ENCODE assay signal across 14 cellular contexts in the genomic region with DNA sequence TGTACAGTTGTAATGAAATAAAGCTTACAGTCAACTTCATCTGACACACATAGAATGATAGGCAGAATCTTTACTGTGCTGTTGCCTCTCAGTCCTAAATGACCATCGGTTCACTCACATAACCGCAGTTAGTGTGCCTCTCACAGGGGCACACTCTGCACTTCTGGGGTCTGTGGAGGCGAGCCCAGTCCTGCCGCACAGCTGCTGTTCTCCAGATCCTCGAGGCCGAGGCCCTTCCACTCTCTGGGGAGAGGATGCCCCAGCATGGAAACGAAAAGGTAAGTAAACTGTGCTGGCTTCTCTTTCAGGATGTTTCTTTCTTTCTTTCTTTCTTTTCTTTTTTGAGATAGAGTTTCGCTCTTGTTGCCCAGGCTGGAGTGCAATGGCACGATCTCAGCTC.
DNase-seq lines count a peak whose midpoint lies in the region; ATAC-seq and TF ChIP-seq lines count a peak whose summit lies in the region.
"Had no signal": no experiment of that assay in that cellular context is flagged by ENCODE, and none has a peak within 500 bp of the region (broad histone marks: within the 10 kb centered on the region; RNA-seq: fewer than 3 reads in every experiment).

No MANE protein-coding gene starts in this region.

- 83 to 86% methylated on average over 9 of the region's 9 CpGs for WGBS in sigmoid colon, 2 donors
- WGBS in trophoblast cell (ENCODE audit: extremely low coverage, insufficient coverage, insufficient read length): no CpG with 5 or more reads among the region's 9 CpGs

- peaks cover 9% of the 10 kb centered on the region for H3K27me3 Mint-ChIP-seq in GM23338 (ENCODE audit: insufficient read depth, low read depth, poor library complexity)

- H3K9ac ChIP-seq in BLaER1: peak overlapping the region; percentile 62
- H3K9ac ChIP-seq in trophoblast cell (ENCODE audit: low read length): no peak overlapping the region

- H3K36me3 ChIP-seq in BLaER1 (no peaks in the 10 kb centered on the region), GM23338 (ENCODE audit: insufficient read depth) (no peaks in the 10 kb centered on the region), neuron (ENCODE audit: insufficient read depth, low read length) (no peaks in the 10 kb centered on the region), sigmoid colon (no peaks in the 10 kb centered on the region), trophoblast cell (ENCODE audit: control insufficient read depth in 1 of 2, insufficient read depth in 2 of 2, low read length in 2 of 2) (no peaks in the 10 kb centered on the region)

- H3K9me3 Mint-ChIP-seq in GM23338: peaks cover 6% of the 10 kb centered on the region

- peaks cover 25% of the 10 kb centered on the region for H3K4me1 Mint-ChIP-seq in GM23338
- H3K4me1 Mint-ChIP-seq: CD4-positive, alpha-beta memory T cell had no signal

- H3K4me3 ChIP-seq in BLaER1 (no peak overlapping the region), GM23338 (no peak overlapping the region), neuron (ENCODE audit: low read length) (no peak overlapping the region), sigmoid colon (no peak overlapping the region), trophoblast cell (ENCODE audit: low read depth, low read length) (no peak overlapping the region)
- H3K4me3 ChIP-seq: GM12878 had no signal

- H3K79me2 ChIP-seq in GM23338 (replicated peaks; ENCODE audit: insufficient read depth) (no peaks in the 10 kb centered on the region), trophoblast cell (ENCODE audit: control insufficient read depth, insufficient read depth, low read length, poor library complexity) (no peaks in the 10 kb centered on the region)

- H3K27me3 ChIP-seq in BLaER1: no peaks in the 10 kb centered on the region
- no peaks in the 10 kb centered on the region for H3K27me3 ChIP-seq in GM23338 (ENCODE audit: insufficient read depth)
- H3K27me3 ChIP-seq in neuron (ENCODE audit: insufficient read depth, low read length): no peaks in the 10 kb centered on the region
- no peaks in the 10 kb centered on the region for H3K27me3 ChIP-seq in sigmoid colon
- peaks cover 3% of the 10 kb centered on the region for H3K27me3 ChIP-seq in trophoblast cell (ENCODE audit: insufficient read depth, low read length)

- no peak for TF ChIP-seq EP300 in sigmoid colon (IDR thresholded peaks at IDR 0.05)

- H3K9me3 ChIP-seq in BLaER1 (no peaks in the 10 kb centered on the region), neuron (ENCODE audit: low read length) (no peaks in the 10 kb centered on the region), sigmoid colon (no peaks in the 10 kb centered on the region), trophoblast cell (ENCODE audit: insufficient read depth, low read depth, low read length) (no peaks in the 10 kb centered on the region)

- H2AFZ ChIP-seq in GM23338 (peak overlapping the region; percentile 61), neuron (ENCODE audit: low read depth, low read length) (peak overlapping the region; percentile 87), trophoblast cell (ENCODE audit: insufficient read depth, low read length, poor library complexity) (no peak overlapping the region)

- peak overlapping the region; percentile 82 for H3K4me2 ChIP-seq in BLaER1
- H3K4me2 ChIP-seq in GM23338: no peak overlapping the region
- H3K4me2 ChIP-seq in trophoblast cell (ENCODE audit: low read length): no peak overlapping the region

- no peak overlapping the region for H4K91ac ChIP-seq in trophoblast cell (ENCODE audit: low read depth, low read length)

- no peak for ATAC-seq in GM23338
- ATAC-seq: HCT116 had no signal

- H3K14ac ChIP-seq in trophoblast cell (ENCODE audit: low read length): no peak overlapping the region

- H2BK120ac ChIP-seq in trophoblast cell (ENCODE audit: insufficient read depth, low read length, poor library complexity): no peak overlapping the region

- H3K4ac ChIP-seq in trophoblast cell (ENCODE audit: low read depth, low read length): no peak overlapping the region

- H3K4me1 ChIP-seq in BLaER1: peaks cover 72% of the 10 kb centered on the region
- no peaks in the 10 kb centered on the region for H3K4me1 ChIP-seq in GM23338 (ENCODE audit: insufficient read depth)
- peaks cover 17% of the 10 kb centered on the region for H3K4me1 ChIP-seq in neuron (ENCODE audit: insufficient read depth, low read length)
- H3K4me1 ChIP-seq in sigmoid colon: no peaks in the 10 kb centered on the region
- H3K4me1 ChIP-seq in trophoblast cell (ENCODE audit: control insufficient read depth in 1 of 2, insufficient read depth in 2 of 2, low read length in 2 of 2): no peaks in the 10 kb centered on the region

- TF ChIP-seq POLR2A in sigmoid colon (IDR thresholded peaks at IDR 0.05): no peak

- H3K36me3 Mint-ChIP-seq in GM23338 (ENCODE audit: low read depth): peaks cover 5% of the 10 kb centered on the region
- H3K36me3 Mint-ChIP-seq: CD4-positive, alpha-beta memory T cell had no signal

- no peak overlapping the region for H3K23ac ChIP-seq in trophoblast cell (ENCODE audit: low read length)

- intact Hi-C loops in sigmoid colon (cut with DNase I): no loop called here

- H2BK5ac ChIP-seq in trophoblast cell (ENCODE audit: low read depth, low read length, poor library complexity): no peak overlapping the region

- H3K18ac ChIP-seq in trophoblast cell (ENCODE audit: low read length): no peak overlapping the region

- H3K4me3 Mint-ChIP-seq in GM23338: no peak overlapping the region
- H3K4me3 Mint-ChIP-seq: CD4-positive, alpha-beta memory T cell had no signal

- H3K27ac Mint-ChIP-seq in GM23338: no peak overlapping the region
- H3K27ac Mint-ChIP-seq: CD4-positive, alpha-beta memory T cell had no signal

- no peak for DNase-seq in GM23338 (ENCODE audit: low spot score)
- peak; percentile 21 for DNase-seq in sigmoid colon
- no peak for DNase-seq in occipital lobe (lab: John Stamatoyannopoulos, UW)
- DNase-seq in amygdala (lab: John Stamatoyannopoulos, UW): no peak
- DNase-seq in trophoblast cell: no peak
- DNase-seq: ACHN; CD4-positive, alpha-beta memory T cell; DMS79 had no signal

- TF ChIP-seq CTCF in GM23338 (conservative IDR thresholded peaks at IDR 0.05; ENCODE audit: low read depth in 2 of 2) (no peak), sigmoid colon (IDR thresholded peaks at IDR 0.05) (no peak)

- no peaks in the 10 kb centered on the region for H3F3A ChIP-seq in GM23338 (replicated peaks; ENCODE audit: low read depth)

- H4K20me1 ChIP-seq in BLaER1 (no peaks in the 10 kb centered on the region), GM23338 (replicated peaks; ENCODE audit: insufficient read depth) (no peaks in the 10 kb centered on the region)

- no peak overlapping the region for H2AK5ac ChIP-seq in trophoblast cell (ENCODE audit: low read length)

- no peaks in the 10 kb centered on the region for H3K9me2 ChIP-seq in GM23338 (ENCODE audit: insufficient read depth)

- H4K8ac ChIP-seq in trophoblast cell (ENCODE audit: low read depth, low read length): no peak overlapping the region

- H4K12ac ChIP-seq in trophoblast cell (ENCODE audit: low read depth, low read length): no peak overlapping the region

- no peaks in the 10 kb centered on the region for H3K79me1 ChIP-seq in trophoblast cell (ENCODE audit: low read length)

- no peak overlapping the region for H2BK12ac ChIP-seq in trophoblast cell (ENCODE audit: low read length)

- H3K27ac ChIP-seq in BLaER1 (peak overlapping the region; percentile 94), GM23338 (ENCODE audit: low read depth) (no peak overlapping the region), sigmoid colon (no peak overlapping the region), trophoblast cell (ENCODE audit: low read depth, low read length) (no peak overlapping the region)
- H3K27ac ChIP-seq: C4-2B, HL-60 had no signal

TF ChIP-seq in GM23338, 12 proteins besides CTCF, POLR2A, EP300 and RAD21 (continues in another document):
- TF ChIP-seq NANOG (IDR thresholded peaks at IDR 0.05; ENCODE audit: borderline replicate concordance): no peak
- no peak for TF ChIP-seq ZNF331 (CRISPR knock-in tag; IDR thresholded peaks at IDR 0.05; ENCODE audit: low read depth)
- no peak for TF ChIP-seq JUNB (IDR thresholded peaks at IDR 0.05; ENCODE audit: unreplicated experiment)
- no peak for TF ChIP-seq ZNF114 (CRISPR knock-in tag; IDR thresholded peaks at IDR 0.05)
